8 cellular contexts compared by ENCODE assay signal in the genomic region with DNA sequence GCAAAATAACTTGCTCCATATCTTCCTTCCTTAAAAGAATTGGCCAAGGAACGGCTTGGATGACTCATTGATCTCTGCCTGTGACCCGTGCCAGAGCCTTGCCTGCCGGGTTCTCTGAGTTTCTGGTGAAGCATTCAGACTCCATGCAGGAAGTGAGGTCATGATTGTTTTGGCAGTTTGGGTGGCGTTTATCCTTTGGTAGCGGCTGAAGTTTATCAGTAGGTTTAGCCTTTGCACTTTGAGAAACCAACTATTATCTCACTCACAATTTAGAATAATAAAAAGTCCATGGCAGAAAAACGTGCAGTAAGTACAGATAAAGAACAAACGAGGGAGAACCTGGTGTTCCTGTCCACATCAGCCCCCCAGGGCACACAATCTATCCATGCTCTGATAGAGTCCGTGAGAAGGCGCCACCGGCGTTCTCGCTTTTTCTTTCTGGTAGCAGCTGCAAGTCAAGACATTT. TPM values are rescaled to one million over a fixed set of nuclear protein-coding genes. Genes with fewer than 3 reads are reported as not detected.
DNase-seq lines count a peak whose midpoint lies in the region; ATAC-seq and TF ChIP-seq lines count a peak whose summit lies in the region.
"Had no signal": no experiment of that assay in that cellular context is flagged by ENCODE, and none has a peak within 500 bp of the region (broad histone marks: within the 10 kb centered on the region; RNA-seq: fewer than 3 reads in every experiment).

No MANE protein-coding gene starts in this region.

- H3K9me3 ChIP-seq in colonic mucosa (no peaks in the 10 kb centered on the region), right lobe of liver (no peaks in the 10 kb centered on the region), endodermal cell (ENCODE audit: control insufficient read depth, low read length) (no peaks in the 10 kb centered on the region)

- TF ChIP-seq CTCF in colonic mucosa (IDR thresholded peaks at IDR 0.05): no peak
- TF ChIP-seq CTCF in right lobe of liver (IDR thresholded peaks at IDR 0.05): no peak
- TF ChIP-seq CTCF in endodermal cell (conservative IDR thresholded peaks at IDR 0.05): no peak

- no peak overlapping the region for H3K4me3 Mint-ChIP-seq in activated naive CD8-positive, alpha-beta T cell treated with anti-CD3 and anti-CD28 coated beads for 36 hours
- no peak overlapping the region for H3K4me3 Mint-ChIP-seq in endodermal cell

- H3K9me3 Mint-ChIP-seq in activated naive CD8-positive, alpha-beta T cell treated with anti-CD3 and anti-CD28 coated beads for 36 hours: no peaks in the 10 kb centered on the region
- H3K9me3 Mint-ChIP-seq in endodermal cell: no peaks in the 10 kb centered on the region

- no peak overlapping the region for H3K27ac Mint-ChIP-seq in activated naive CD8-positive, alpha-beta T cell treated with anti-CD3 and anti-CD28 coated beads for 36 hours
- no peak overlapping the region for H3K27ac Mint-ChIP-seq in endodermal cell

- H3K9ac ChIP-seq in colonic mucosa (ENCODE audit: low read depth in 2 of 2, low read length in 2 of 2) (no peak overlapping the region), endodermal cell (ENCODE audit: extremely low read depth, low read length, poor library complexity, severe bottlenecking) (no peak overlapping the region)

- H3K27me3 Mint-ChIP-seq in activated naive CD8-positive, alpha-beta T cell treated with anti-CD3 and anti-CD28 coated beads for 36 hours: no peaks in the 10 kb centered on the region
- no peaks in the 10 kb centered on the region for H3K27me3 Mint-ChIP-seq in endodermal cell (ENCODE audit: insufficient read depth)

- no peaks in the 10 kb centered on the region for H3K4me1 ChIP-seq in colonic mucosa
- H3K4me1 ChIP-seq in right lobe of liver: peaks cover 0 to 21% (median 6%) of the 10 kb centered on the region in 4 donors
- H3K4me1 ChIP-seq in endodermal cell (ENCODE audit: control insufficient read depth, insufficient read depth, low read length): no peaks in the 10 kb centered on the region

- H3K36me3 ChIP-seq in colonic mucosa (no peaks in the 10 kb centered on the region), right lobe of liver (no peaks in the 10 kb centered on the region), endodermal cell (ENCODE audit: control insufficient read depth, insufficient read depth, low read length) (no peaks in the 10 kb centered on the region)

- intact Hi-C loops in colonic mucosa (cut with DNase I) (no loop called here), right lobe of liver (cut with DNase I) (no loop called here)

- no peak overlapping the region for H3K27ac ChIP-seq in colonic mucosa
- peak overlapping the region; percentile 19 to 58 (median 57) for H3K27ac ChIP-seq in right lobe of liver
- no peak overlapping the region for H3K27ac ChIP-seq in endodermal cell (ENCODE audit: low read depth, low read length)
- H3K27ac ChIP-seq: HL-60 had no signal

- peak; percentile 81 for DNase-seq in LoVo (ENCODE audit: low spot score)
- DNase-seq in colonic mucosa: peak; percentile 69
- DNase-seq in right lobe of liver: peak; percentile 55 to 61 (median 60)
- no peak for DNase-seq in NCI-H82 (lab: John Stamatoyannopoulos, UW)
- DNase-seq in activated naive CD8-positive, alpha-beta T cell treated with anti-CD3 and anti-CD28 coated beads for 36 hours: no peak
- DNase-seq in NCI-H2029 treated with DMSO at 0.1 percent for 48 hours (lab: John Stamatoyannopoulos, UW): no peak
- no peak for DNase-seq in endodermal cell

- H3K27me3 ChIP-seq in colonic mucosa (no peaks in the 10 kb centered on the region), right lobe of liver (no peaks in the 10 kb centered on the region), endodermal cell (ENCODE audit: control insufficient read depth, insufficient read depth, low read length, poor library complexity, severe bottlenecking) (no peaks in the 10 kb centered on the region)

- H3K36me3 Mint-ChIP-seq in activated naive CD8-positive, alpha-beta T cell treated with anti-CD3 and anti-CD28 coated beads for 36 hours: no peaks in the 10 kb centered on the region
- H3K36me3 Mint-ChIP-seq in endodermal cell (ENCODE audit: low read depth): no peaks in the 10 kb centered on the region

- H3K4me3 ChIP-seq in colonic mucosa: no peak overlapping the region
- H3K4me3 ChIP-seq in right lobe of liver: no peak overlapping the region
- no peak overlapping the region for H3K4me3 ChIP-seq in endodermal cell (ENCODE audit: low read length)

- peak; percentile 44 to 69 (median 60) for ATAC-seq in right lobe of liver

- H3K4me1 Mint-ChIP-seq in activated naive CD8-positive, alpha-beta T cell treated with anti-CD3 and anti-CD28 coated beads for 36 hours: no peaks in the 10 kb centered on the region
- no peaks in the 10 kb centered on the region for H3K4me1 Mint-ChIP-seq in endodermal cell

- WGBS in right lobe of liver (ENCODE audit: insufficient coverage, low coverage, low lambda C conversion rate, missing lambda C conversion rate): 40% methylated on average over 11 of the region's 12 CpGs
- WGBS in endodermal cell (ENCODE audit: insufficient coverage in 1 of 2, insufficient read length in 1 of 2), 2 experiments: 91 to 95% methylated on average over 9 to 12 of the region's 12 CpGs

- TF ChIP-seq POLR2A in right lobe of liver (IDR thresholded peaks at IDR 0.05): no peak

RNA-seq across cellular contexts. Expression of a gene that starts 15.0 kb away (rescaled TPM):
- total RNA-seq in colonic mucosa (not detected), right lobe of liver (not detected), endodermal cell (not detected)
- total RNA-seq in activated naive CD8-positive, alpha-beta T cell treated with anti-CD3 and anti-CD28 coated beads for 36 hours: not detected
- polyA plus RNA-seq in endodermal cell (2013, experiment 1 of 2): not detected
- not detected for polyA plus RNA-seq in endodermal cell (2013, experiment 2 of 2)

Comparison
In these comparisons a context has a peak if more than half of its experiments do, and no peak if none do; other contexts are left out.
1. DNase-seq: peak in LoVo (single experiment), colonic mucosa (single experiment) and right lobe of liver (3 of 3); none in NCI-H82 (single experiment), activated naive CD8-positive, alpha-beta T cell treated with anti-CD3 and anti-CD28 coated beads for 36 hours (single experiment), NCI-H2029 treated with DMSO at 0.1 percent for 48 hours (single experiment) and endodermal cell (single experiment).
2. H3K27ac ChIP-seq: peak in right lobe of liver (3 of 3); none in colonic mucosa (single experiment) and endodermal cell (single experiment).